In genomic region chr1:236523704-236524141, GRCh38 we compare ENCODE assay signal across 1 cellular context.
TF ChIP-seq lines count a peak whose summit lies in the region.

Gene LGALS8 (plus strand): TSS chr1:236523982. CDS start chr1:236526071, 2,089 bp downstream.

TF ChIP-seq in HepG2, 621 proteins besides CTCF, POLR2A, EP300 and RAD21 (continued from another document and continues in another):
- TF ChIP-seq ZNF564 (CRISPR knock-in tag; IDR thresholded peaks at IDR 0.05): 0 out of 2 replicates have a peak, but pooled peaks have one; percentile 40
- no peak for TF ChIP-seq ATRX (CRISPR knock-in tag; IDR thresholded peaks at IDR 0.05; ENCODE audit: borderline replicate concordance)
- 0 out of 2 replicates have a peak, but pooled peaks have one; percentile 29 for TF ChIP-seq ZC3H13 (CRISPR knock-in tag; IDR thresholded peaks at IDR 0.05)
- TF ChIP-seq BRCA1 (CRISPR knock-in tag; IDR thresholded peaks at IDR 0.05): 0 out of 2 replicates have a peak, but pooled peaks have one; percentile 41
- no peak for TF ChIP-seq SOX13 (IDR thresholded peaks at IDR 0.05)
- no peak; a peak in 1 of 4 replicates for TF ChIP-seq SOX13 (CRISPR knock-in tag; conservative IDR thresholded peaks at IDR 0.05 in 1 of 2, IDR thresholded peaks at IDR 0.05 in 1 of 2)
- TF ChIP-seq XBP1 (CRISPR knock-in tag; IDR thresholded peaks at IDR 0.05): no peak
- TF ChIP-seq TAF15 (IDR thresholded peaks at IDR 0.05; ENCODE audit: low read depth, low read length, poor library complexity, severe bottlenecking): no peak
- no peak for TF ChIP-seq ZZZ3 (CRISPR knock-in tag; IDR thresholded peaks at IDR 0.05; ENCODE audit: borderline replicate concordance)
- TF ChIP-seq BCL6 (CRISPR knock-in tag; IDR thresholded peaks at IDR 0.05): no peak
- no peak; the same call in 1 of the 2 replicates for TF ChIP-seq ZNF446 (CRISPR knock-in tag; IDR thresholded peaks at IDR 0.05)
- TF ChIP-seq TEAD2 (CRISPR knock-in tag; IDR thresholded peaks at IDR 0.05): no peak
- no peak for TF ChIP-seq FOXO1 (CRISPR knock-in tag; IDR thresholded peaks at IDR 0.05)
- TF ChIP-seq ZNF343 (CRISPR knock-in tag; IDR thresholded peaks at IDR 0.05): no peak
- peak; percentile 42 for TF ChIP-seq TAF1 (CRISPR knock-in tag; IDR thresholded peaks at IDR 0.05)
- TF ChIP-seq ZBTB44 (CRISPR knock-in tag; IDR thresholded peaks at IDR 0.05): no peak
- TF ChIP-seq MXD3 (CRISPR knock-in tag; IDR thresholded peaks at IDR 0.05): peak; percentile 56; the same call in 1 of the 2 replicates
- peak; percentile 68; the same call in 1 of the 2 replicates for TF ChIP-seq PHF8 (CRISPR knock-in tag; IDR thresholded peaks at IDR 0.05)
- no peak for TF ChIP-seq MTF1 (CRISPR knock-in tag; IDR thresholded peaks at IDR 0.05)
- TF ChIP-seq RFXAP (CRISPR knock-in tag; IDR thresholded peaks at IDR 0.05; ENCODE audit: borderline replicate concordance): 0 out of 2 replicates have a peak, but pooled peaks have one; percentile 23
- TF ChIP-seq PRPF4 (IDR thresholded peaks at IDR 0.05; ENCODE audit: low read depth, low read length, poor library complexity, severe bottlenecking): no peak
- TF ChIP-seq RELA (CRISPR knock-in tag; IDR thresholded peaks at IDR 0.05): 0 out of 2 replicates have a peak, but pooled peaks have one; percentile 18
- 0 out of 2 replicates have a peak, but pooled peaks have one; percentile 13 for TF ChIP-seq GFI1 (CRISPR knock-in tag; IDR thresholded peaks at IDR 0.05; ENCODE audit: borderline replicate concordance)
- TF ChIP-seq ZMYM4 (CRISPR knock-in tag; IDR thresholded peaks at IDR 0.05): peak; percentile 2; the same call in 1 of the 2 replicates
- TF ChIP-seq ONECUT2 (CRISPR knock-in tag; IDR thresholded peaks at IDR 0.05): 0 out of 2 replicates have a peak, but pooled peaks have one; percentile 11
- TF ChIP-seq CBFB (CRISPR knock-in tag; IDR thresholded peaks at IDR 0.05): 0 out of 2 replicates have a peak, but pooled peaks have one; percentile 19
- TF ChIP-seq SMAD9 (CRISPR knock-in tag; IDR thresholded peaks at IDR 0.05): no peak
- TF ChIP-seq ZNF672 (CRISPR knock-in tag; IDR thresholded peaks at IDR 0.05): no peak
- no peak for TF ChIP-seq ZNF281 (CRISPR knock-in tag; IDR thresholded peaks at IDR 0.05; ENCODE audit: borderline replicate concordance)
- TF ChIP-seq E2F2 (CRISPR knock-in tag; IDR thresholded peaks at IDR 0.05; ENCODE audit: borderline replicate concordance): 0 out of 2 replicates have a peak, but pooled peaks have one; percentile 64
- TF ChIP-seq ZNF143 (CRISPR knock-in tag; IDR thresholded peaks at IDR 0.05): 0 out of 2 replicates have a peak, but pooled peaks have one; percentile 35
- no peak; the same call in 1 of the 2 replicates for TF ChIP-seq BRD4 (CRISPR knock-in tag; IDR thresholded peaks at IDR 0.05)
- TF ChIP-seq HNRNPLL (IDR thresholded peaks at IDR 0.05; ENCODE audit: low read depth, low read length, poor library complexity, severe bottlenecking): peak; percentile 25
- TF ChIP-seq HNRNPL (IDR thresholded peaks at IDR 0.05; ENCODE audit: low read depth, low read length): peak; percentile 34; the same call in 1 of the 2 replicates
- 0 out of 2 replicates have a peak, but pooled peaks have one; percentile 58 for TF ChIP-seq SALL2 (CRISPR knock-in tag; IDR thresholded peaks at IDR 0.05)
- peak; percentile 54; the same call in 1 of the 2 replicates for TF ChIP-seq SNAI1 (CRISPR knock-in tag; IDR thresholded peaks at IDR 0.05; ENCODE audit: borderline replicate concordance)
- peak; percentile 12; the same call in 1 of the 2 replicates for TF ChIP-seq ZNF460 (CRISPR knock-in tag; IDR thresholded peaks at IDR 0.05; ENCODE audit: borderline replicate concordance)
- TF ChIP-seq ARNTL (CRISPR knock-in tag; IDR thresholded peaks at IDR 0.05): no peak
- TF ChIP-seq ELF1 (CRISPR knock-in tag; IDR thresholded peaks at IDR 0.05): peak; percentile 43
- TF ChIP-seq LCORL (IDR thresholded peaks at IDR 0.05): no peak
- TF ChIP-seq LCORL (CRISPR knock-in tag; IDR thresholded peaks at IDR 0.05): no peak
- TF ChIP-seq TBX2 (CRISPR knock-in tag; IDR thresholded peaks at IDR 0.05; ENCODE audit: borderline replicate concordance): no peak
- TF ChIP-seq NFKB2 (CRISPR knock-in tag; IDR thresholded peaks at IDR 0.05; ENCODE audit: borderline replicate concordance): peak; percentile 73; the same call in 1 of the 2 replicates
- TF ChIP-seq POLR2AphosphoS5 (IDR thresholded peaks at IDR 0.05; ENCODE audit: low read depth, low read length): 0 out of 2 replicates have a peak, but pooled peaks have one; percentile 12
- TF ChIP-seq ZBTB10 (CRISPR knock-in tag; IDR thresholded peaks at IDR 0.05; ENCODE audit: borderline replicate concordance): peak; percentile 75; the same call in 1 of the 2 replicates
- TF ChIP-seq ARID4A (CRISPR knock-in tag; IDR thresholded peaks at IDR 0.05; ENCODE audit: borderline replicate concordance): peak; percentile 79; the same call in 1 of the 2 replicates
- no peak for TF ChIP-seq SIX1 (CRISPR knock-in tag; IDR thresholded peaks at IDR 0.05; ENCODE audit: borderline replicate concordance)
- TF ChIP-seq UBTF (CRISPR knock-in tag; IDR thresholded peaks at IDR 0.05): peak; percentile 73
- TF ChIP-seq ZNF816 (CRISPR knock-in tag; IDR thresholded peaks at IDR 0.05; ENCODE audit: borderline replicate concordance): no peak; the same call in 1 of the 2 replicates
- TF ChIP-seq XRCC5 (optimal IDR thresholded peaks at IDR 0.05; ENCODE audit: low read length): no peak
- no peak for TF ChIP-seq KLF12 (CRISPR knock-in tag; IDR thresholded peaks at IDR 0.05; ENCODE audit: borderline replicate concordance)
- TF ChIP-seq ATF2 (CRISPR knock-in tag; IDR thresholded peaks at IDR 0.05): no peak
